19 cellular contexts compared by ENCODE assay signal in genomic region chr2:189578272-189578671, GRCh38. TPM values are rescaled to one million over a fixed set of nuclear protein-coding genes. Genes with fewer than 3 reads are reported as not detected.
DNase-seq lines count a peak whose midpoint lies in the region; ATAC-seq and TF ChIP-seq lines count a peak whose summit lies in the region.
"Had no signal": no experiment of that assay in that cellular context is flagged by ENCODE, and none has a peak within 500 bp of the region (broad histone marks: within the 10 kb centered on the region; RNA-seq: fewer than 3 reads in every experiment).

No MANE protein-coding gene starts in this region.

- WGBS in heart right ventricle, 2 donors, result 21 to 43% methylated on average over 1 of the region's 1 CpG
- WGBS in ovary, 3 donors, result 0 to 11% (median 3%) methylated on average over 1 of the region's 1 CpG
- WGBS in urinary bladder, result 46% methylated on average over 1 of the region's 1 CpG

- no peak for DNase-seq in heart right ventricle
- DNase-seq in cardiac septum (ENCODE audit: low spot score), result no peak
- no peak for DNase-seq in ovary
- DNase-seq in iPS-NIHi7 (ENCODE audit: extremely low spot score), result no peak
- no peak for DNase-seq in omental fat pad (ENCODE audit: low spot score)
- DNase-seq: activated CD4-positive, CD25-positive, alpha-beta regulatory T cell treated with anti-CD3 and anti-CD28 coated beads, Interleukin-2, amount 50 U/mL, for 72 hours; C1 segment of cervical spinal cord; cerebellar nuclear complex; DMS79 treated with DMSO at 0.1 percent for 48 hours; glutamatergic neuron; GM23248; NCI-H2107; NCI-H524 treated with DMSO at 0.1 percent for 48 hours; occipital lobe; transverse colon had no signal

- intact Hi-C loops in heart right ventricle (cut with DNase I), result loop anchor here in 4 of 10 donors (5.0 to 10.0 kb wide), 2 partner anchors 63 to 111 kb away; no protein-coding TSS in a partner anchor
- intact Hi-C loops in cardiac septum (cut with DNase I), result loop anchor here (5.0 kb wide), 1 partner anchor 84 kb away; the partner anchor contains the start of gene ASNSD1
- intact Hi-C loops in ovary (cut with DNase I), result loop anchor here in 3 of 4 donors (5.0 to 10.0 kb wide), 4 partner anchors 73 to 106 kb away; partner anchors contain the start of gene ASNSD1 (in 1 of the 3)

- H3K9ac ChIP-seq in endocrine pancreas (ENCODE audit: control insufficient read depth, insufficient read depth, low read length), result no peak overlapping the region
- H3K9ac ChIP-seq: GM23248 had no signal

- no peak for ATAC-seq in heart right ventricle
- ATAC-seq in HG02981 (IDR thresholded peaks at IDR 0.05; ENCODE audit: unreplicated experiment), result no peak
- no peak for ATAC-seq in omental fat pad (ENCODE audit: low FRiP score)

- peaks cover 0 to 7% (median 0%) of the 10 kb centered on the region in 7 donors for H3K27me3 ChIP-seq in heart right ventricle
- H3K27me3 ChIP-seq in endocrine pancreas (ENCODE audit: control insufficient read depth, insufficient read depth, low read length), result no peaks in the 10 kb centered on the region
- no peaks in the 10 kb centered on the region for H3K27me3 ChIP-seq in ovary
- H3K27me3 ChIP-seq: transverse colon had no signal

- no peak for TF ChIP-seq POLR2A in ovary (IDR thresholded peaks at IDR 0.05)

- no peak for TF ChIP-seq EP300 in ovary (IDR thresholded peaks at IDR 0.05)

- H3K36me3 ChIP-seq in heart right ventricle, result peaks cover 0 to 43% (median 1%) of the 10 kb centered on the region in 9 donors
- no peaks in the 10 kb centered on the region for H3K36me3 ChIP-seq in endocrine pancreas (ENCODE audit: control insufficient read depth, insufficient read depth, low read length)
- no peaks in the 10 kb centered on the region for H3K36me3 ChIP-seq in ovary
- peaks cover 2% of the 10 kb centered on the region for H3K36me3 ChIP-seq in urinary bladder (ENCODE audit: insufficient read depth)
- H3K36me3 ChIP-seq: SJSA1 had no signal

- no peak for TF ChIP-seq CTCF in heart right ventricle (IDR thresholded peaks at IDR 0.05)
- no peak for TF ChIP-seq CTCF in ovary (IDR thresholded peaks at IDR 0.05)
- no peak for TF ChIP-seq CTCF in omental fat pad (IDR thresholded peaks at IDR 0.05)

- H3K4me3 ChIP-seq in heart right ventricle, result peak overlapping the region in 9 of 10 donors; percentile 6 to 86 (median 72)
- H3K4me3 ChIP-seq in endocrine pancreas (ENCODE audit: control insufficient read depth, insufficient read depth, low read length), result peak overlapping the region; percentile 38
- H3K4me3 ChIP-seq in ovary, result peak overlapping the region; percentile 68
- H3K4me3 ChIP-seq in urinary bladder (ENCODE audit: low read depth, low read length), result peak overlapping the region; percentile 23
- H3K4me3 ChIP-seq: GM23248, SJSA1 had no signal

- H3K9me3 ChIP-seq in heart right ventricle, result no peaks in the 10 kb centered on the region
- H3K9me3 ChIP-seq in endocrine pancreas (ENCODE audit: control insufficient read depth, low read length), result no peaks in the 10 kb centered on the region
- H3K9me3 ChIP-seq in ovary, result no peaks in the 10 kb centered on the region
- H3K9me3 ChIP-seq: SJSA1, transverse colon had no signal

- H3K4me1 ChIP-seq in heart right ventricle, result peaks cover 4 to 92% (median 66%) of the 10 kb centered on the region in 9 donors
- peaks cover 43% of the 10 kb centered on the region for H3K4me1 ChIP-seq in endocrine pancreas (ENCODE audit: control insufficient read depth, insufficient read depth, low read length)
- H3K4me1 ChIP-seq in ovary (ENCODE audit: insufficient read depth), result peaks cover 12% of the 10 kb centered on the region
- H3K4me1 ChIP-seq in urinary bladder (ENCODE audit: insufficient read depth), result peaks cover 4% of the 10 kb centered on the region

- H3K27ac ChIP-seq in heart right ventricle, result peak overlapping the region in 5 of 10 donors; percentile 23 to 95 (median 75)
- H3K27ac ChIP-seq in ovary, result peak overlapping the region in 1 of 2 donors; percentile 90
- H3K27ac ChIP-seq in urinary bladder (ENCODE audit: low read depth), result no peak overlapping the region
- H3K27ac ChIP-seq: GM23248, SJSA1 had no signal

RNA-seq across cellular contexts. Expression of gene SLC40A1, which starts 2.3 kb away (rescaled TPM):
- total RNA-seq in heart right ventricle, result 10 to 100 TPM; 31.1 to 93.9 (median 47.9) TPM
- polyA plus RNA-seq in heart right ventricle, result 10 to 100 TPM in 1 of 2 donors, 1 to 10 TPM in 1; 9.4 to 15.1 TPM
- 30.3 TPM for total RNA-seq in cardiac septum
- total RNA-seq in ovary, result 100 to 1,000 TPM; 243 to 515 (median 365) TPM
- 100 to 1,000 TPM; 288 to 361 TPM for polyA plus RNA-seq in ovary
- total RNA-seq in urinary bladder, result 151 TPM
- polyA plus RNA-seq in urinary bladder, result 33.5 TPM
- 100 to 1,000 TPM in 3 of 4 donors, 10 to 100 TPM in 1; 34.8 to 227 (median 108) TPM for total RNA-seq in omental fat pad
- total RNA-seq: GM23248 had no signal
